Comparison of ENCODE assay signal across 8 cellular contexts in the genomic region with DNA sequence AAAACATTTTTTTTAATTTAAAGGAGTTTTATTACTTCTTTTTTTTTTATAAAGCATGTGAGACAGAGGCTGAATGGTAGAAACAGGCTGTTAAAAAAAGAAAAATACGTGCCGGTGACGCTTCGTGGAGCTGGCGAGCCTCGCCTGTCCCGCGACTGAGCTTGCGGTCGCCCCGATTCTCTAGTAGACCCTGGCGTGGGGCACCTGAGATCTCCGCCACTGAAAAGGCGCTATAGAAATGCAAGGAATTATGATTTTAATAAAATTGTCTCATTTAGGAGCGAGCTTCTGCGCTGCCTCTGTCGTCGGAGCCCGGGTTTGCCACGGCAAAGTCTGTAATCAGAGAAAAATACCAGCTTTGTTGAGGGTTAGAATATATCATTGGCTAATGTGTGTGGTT. TPM values are rescaled to one million over a fixed set of nuclear protein-coding genes. Genes with fewer than 3 reads are reported as not detected.
A peak's percentile ranks its signal among the peaks of the same experiment; 100 is the strongest.
DNase-seq lines count a peak whose midpoint lies in the region; ATAC-seq and TF ChIP-seq lines count a peak whose summit lies in the region.

No MANE protein-coding gene starts in this region.

- no peaks in the 10 kb centered on the region for H3K9me3 Mint-ChIP-seq in activated naive CD4-positive, alpha-beta T cell treated with anti-CD3 and anti-CD28 coated beads, Interleukin-2, amount 10 ng/mL, durations not matched to agents 7 days and 5 days
- H3K9me3 Mint-ChIP-seq in type B pancreatic cell, result no peaks in the 10 kb centered on the region

- peaks cover 2% of the 10 kb centered on the region for H3K36me3 Mint-ChIP-seq in activated naive CD4-positive, alpha-beta T cell treated with anti-CD3 and anti-CD28 coated beads, Interleukin-2, amount 10 ng/mL, durations not matched to agents 7 days and 5 days
- H3K36me3 Mint-ChIP-seq in type B pancreatic cell, result no peaks in the 10 kb centered on the region

- H3K4me3 Mint-ChIP-seq in activated naive CD4-positive, alpha-beta T cell treated with anti-CD3 and anti-CD28 coated beads, Interleukin-2, amount 10 ng/mL, durations not matched to agents 7 days and 5 days, result peak overlapping the region; percentile 50
- peak overlapping the region; percentile 54 for H3K4me3 Mint-ChIP-seq in type B pancreatic cell

- ATAC-seq in GM18519 (IDR thresholded peaks at IDR 0.05; ENCODE audit: low FRiP score, unreplicated experiment), result no peak

- peaks cover 23% of the 10 kb centered on the region for H3K4me1 Mint-ChIP-seq in activated naive CD4-positive, alpha-beta T cell treated with anti-CD3 and anti-CD28 coated beads, Interleukin-2, amount 10 ng/mL, durations not matched to agents 7 days and 5 days
- H3K4me1 Mint-ChIP-seq in type B pancreatic cell (ENCODE audit: unreplicated experiment), result peaks cover 25% of the 10 kb centered on the region

- peaks cover 100% of the 10 kb centered on the region for H3K27me3 Mint-ChIP-seq in activated naive CD4-positive, alpha-beta T cell treated with anti-CD3 and anti-CD28 coated beads, Interleukin-2, amount 10 ng/mL, durations not matched to agents 7 days and 5 days
- H3K27me3 Mint-ChIP-seq in type B pancreatic cell, result peaks cover 97% of the 10 kb centered on the region

- no peak for DNase-seq in activated naive CD4-positive, alpha-beta T cell treated with anti-CD3 and anti-CD28 coated beads, Interleukin-2, amount 10 ng/mL, durations not matched to agents 7 days and 5 days
- no peak for DNase-seq in activated naive CD4-positive, alpha-beta T cell treated with anti-CD3 and anti-CD28 coated beads, Interleukin-2, amount 50 U/mL, for 16 hours
- DNase-seq in astrocyte of the cerebellum (ENCODE audit: low read depth), result no peak
- DNase-seq in medulla oblongata (ENCODE audit: extremely low spot score), result peak; percentile 34
- DNase-seq in type B pancreatic cell (ENCODE audit: extremely low spot score, unreplicated experiment), result no peak
- DNase-seq in iPS-NIHi11 (ENCODE audit: low spot score), result no peak
- no peak for DNase-seq in HT-29 (ENCODE audit: low spot score)

- in situ Hi-C loops in astrocyte of the cerebellum (cut with HindIII; ENCODE audit: low sequenced_read_pairs), result no loop called here

- TF ChIP-seq CTCF in astrocyte of the cerebellum (IDR thresholded peaks at IDR 0.05; ENCODE audit: low read depth, low read length, missing control alignments), result no peak
- TF ChIP-seq CTCF in type B pancreatic cell (conservative IDR thresholded peaks at IDR 0.05), result no peak

- peak overlapping the region; percentile 36 for H3K4me3 ChIP-seq in astrocyte of the cerebellum (ENCODE audit: low read depth, low read length)

- peak overlapping the region; percentile 42 for H3K27ac Mint-ChIP-seq in activated naive CD4-positive, alpha-beta T cell treated with anti-CD3 and anti-CD28 coated beads, Interleukin-2, amount 10 ng/mL, durations not matched to agents 7 days and 5 days
- no peak overlapping the region for H3K27ac Mint-ChIP-seq in type B pancreatic cell

- CTCF ChIA-PET in activated naive CD4-positive, alpha-beta T cell treated with anti-CD3 and anti-CD28 coated beads, Interleukin-2, amount 10 ng/mL, durations not matched to agents 7 days and 5 days (lab: Charles Lee), result interaction anchor here (0.8 to 2.9 kb wide), 6 partner anchors 15 to 80 kb away, joined by 3 to 13 read pairs (median 6); no protein-coding TSS in a partner anchor

RNA-seq across cellular contexts. Expression of gene NFIX, which starts 18.4 kb away (rescaled TPM):
- total RNA-seq in type B pancreatic cell (ENCODE audit: low replicate concordance), result 4.2 and 12.4 TPM in 2 replicates
- 22.4 and 32.3 TPM in 2 replicates for total RNA-seq in HT-29 (2014; rRNA removed; shearing (Covaris generic))

RNA-seq across cellular contexts. Expression of gene DAND5, which starts 44.3 kb away (rescaled TPM):
- total RNA-seq in type B pancreatic cell (ENCODE audit: low replicate concordance), result not detected in 2 replicates
- total RNA-seq in HT-29 (2014; rRNA removed; shearing (Covaris generic)), result 0.31 TPM in 1 of 2 replicates, not detected in the other

RNA-seq across cellular contexts. Expression of gene GADD45GIP1, which starts 56.6 kb away (rescaled TPM):
- 23.1 and 24.8 TPM in 2 replicates for total RNA-seq in type B pancreatic cell (ENCODE audit: low replicate concordance)
- 75.2 and 80.9 TPM in 2 replicates for total RNA-seq in HT-29 (2014; rRNA removed; shearing (Covaris generic))
